Comparison of ENCODE assay signal across 18 cellular contexts in genomic region chr13:23743717-23744116, GRCh38.
DNase-seq lines count a peak whose midpoint lies in the region; ATAC-seq and TF ChIP-seq lines count a peak whose summit lies in the region.
"Had no signal": no experiment of that assay in that cellular context is flagged by ENCODE, and none has a peak within 500 bp of the region (broad histone marks: within the 10 kb centered on the region; RNA-seq: fewer than 3 reads in every experiment).

No MANE protein-coding gene starts in this region.

- H3K27ac Mint-ChIP-seq in CD4-positive, alpha-beta T cell, result peak overlapping the region; percentile 45
- H3K27ac Mint-ChIP-seq in Calu3 (ENCODE audit: unreplicated experiment), result peak overlapping the region; percentile 58
- peak overlapping the region; percentile 61 for H3K27ac Mint-ChIP-seq in T-helper 17 cell
- H3K27ac Mint-ChIP-seq in naive thymus-derived CD4-positive, alpha-beta T cell, result peak overlapping the region in 5 of 9 donors; percentile 8 to 62 (median 42)
- H3K27ac Mint-ChIP-seq: activated naive CD8-positive, alpha-beta T cell treated with anti-CD3 and anti-CD28 coated beads, Interleukin-2, amount 50 U/mL, for 24 hours had no signal

- no peak for DNase-seq in CD4-positive, alpha-beta T cell
- DNase-seq in Calu3, result no peak
- DNase-seq in T-helper 17 cell, result no peak
- DNase-seq in naive thymus-derived CD4-positive, alpha-beta T cell, result no peak
- no peak for DNase-seq in HT-29 (ENCODE audit: low spot score)
- DNase-seq in left cardiac atrium, result no peak
- no peak for DNase-seq in effector CD8-positive, alpha-beta T cell (lab: John Stamatoyannopoulos, UW)
- DNase-seq: activated CD4-positive, alpha-beta T cell treated with anti-CD3 and anti-CD28 coated beads for 1 hour; activated CD8-positive, alpha-beta memory T cell treated with anti-CD3 and anti-CD28 coated beads, Interleukin-2, amount 50 U/mL, for 4 hours; activated naive CD8-positive, alpha-beta T cell treated with anti-CD3 and anti-CD28 coated beads, Interleukin-2, amount 50 U/mL, for 24 hours; dorsolateral prefrontal cortex; heart right ventricle; islet precursor cell; NCI-H2171 treated with DMSO at 0.1 percent for 48 hours; Right ventricle myocardium superior; stimulated activated CD4-positive, alpha-beta T cell treated with anti-CD3 and anti-CD28 coated beads, Interleukin-4, amount 100 ng/mL, for 4 hours had no signal

- H3K27me3 ChIP-seq in CD4-positive, alpha-beta T cell (ENCODE audit: control insufficient read depth, insufficient read depth, low read length), result no peaks in the 10 kb centered on the region
- H3K27me3 ChIP-seq in naive thymus-derived CD4-positive, alpha-beta T cell (ENCODE audit: control insufficient read depth in 2 of 2, insufficient read depth in 2 of 2, low read length in 2 of 2), result no peaks in the 10 kb centered on the region
- H3K27me3 ChIP-seq: cardiac muscle cell, dorsolateral prefrontal cortex, heart right ventricle, neutrophil had no signal

- CTCF ChIA-PET in CD4-positive, alpha-beta T cell (lab: Charles Lee), result no interaction called here
- CTCF ChIA-PET in Calu3 (lab: Charles Lee), result interaction anchor here (0.6 to 0.9 kb wide), 2 partner anchors 51 to 118 kb away, joined by 3 to 4 read pairs; no protein-coding TSS in a partner anchor
- CTCF ChIA-PET in naive thymus-derived CD4-positive, alpha-beta T cell (lab: Charles Lee), result no interaction called here

- H3K9me3 Mint-ChIP-seq in CD4-positive, alpha-beta T cell, result no peaks in the 10 kb centered on the region
- no peaks in the 10 kb centered on the region for H3K9me3 Mint-ChIP-seq in Calu3 (ENCODE audit: low read depth, unreplicated experiment)
- peaks cover 0 to 1% (median 0%) of the 10 kb centered on the region in 11 donors for H3K9me3 Mint-ChIP-seq in naive thymus-derived CD4-positive, alpha-beta T cell
- H3K9me3 Mint-ChIP-seq: activated naive CD8-positive, alpha-beta T cell treated with anti-CD3 and anti-CD28 coated beads, Interleukin-2, amount 50 U/mL, for 24 hours had no signal

- no peak for TF ChIP-seq CTCF in CD4-positive, alpha-beta T cell (IDR thresholded peaks at IDR 0.05)
- no peak for TF ChIP-seq CTCF in Calu3 (IDR thresholded peaks at IDR 0.05; ENCODE audit: unreplicated experiment)

- no peak for ATAC-seq in CD4-positive, alpha-beta T cell (ENCODE audit: poor library complexity)
- ATAC-seq in T-helper 17 cell, result no peak
- no peak for ATAC-seq in naive thymus-derived CD4-positive, alpha-beta T cell
- no peak for ATAC-seq in left cardiac atrium
- ATAC-seq: heart right ventricle had no signal

- H3K36me3 Mint-ChIP-seq in CD4-positive, alpha-beta T cell (ENCODE audit: low read depth), result no peaks in the 10 kb centered on the region
- H3K36me3 Mint-ChIP-seq in Calu3 (ENCODE audit: insufficient read depth, unreplicated experiment) (no peaks in the 10 kb centered on the region), T-helper 17 cell (ENCODE audit: low read depth) (no peaks in the 10 kb centered on the region)
- peaks cover 0 to 24% (median 6%) of the 10 kb centered on the region in 5 donors for H3K36me3 Mint-ChIP-seq in naive thymus-derived CD4-positive, alpha-beta T cell

- no peaks in the 10 kb centered on the region for H3K36me3 ChIP-seq in naive thymus-derived CD4-positive, alpha-beta T cell (ENCODE audit: control insufficient read depth in 2 of 3, insufficient read depth in 3 of 3, low read length in 3 of 3)
- H3K36me3 ChIP-seq: cardiac muscle cell, heart right ventricle, neutrophil had no signal

- peak overlapping the region; percentile 70 for H3K4me3 Mint-ChIP-seq in CD4-positive, alpha-beta T cell
- H3K4me3 Mint-ChIP-seq in Calu3 (ENCODE audit: low read depth, unreplicated experiment) (no peak overlapping the region), T-helper 17 cell (peak overlapping the region; percentile 58)
- peak overlapping the region in 9 of 10 donors; percentile 35 to 78 (median 66) for H3K4me3 Mint-ChIP-seq in naive thymus-derived CD4-positive, alpha-beta T cell
- H3K4me3 Mint-ChIP-seq: activated naive CD8-positive, alpha-beta T cell treated with anti-CD3 and anti-CD28 coated beads, Interleukin-2, amount 50 U/mL, for 24 hours had no signal

- H3K27me3 Mint-ChIP-seq in CD4-positive, alpha-beta T cell, result no peaks in the 10 kb centered on the region
- no peaks in the 10 kb centered on the region for H3K27me3 Mint-ChIP-seq in Calu3 (ENCODE audit: unreplicated experiment)
- no peaks in the 10 kb centered on the region for H3K27me3 Mint-ChIP-seq in T-helper 17 cell
- H3K27me3 Mint-ChIP-seq in naive thymus-derived CD4-positive, alpha-beta T cell, result peaks cover 0 to 46% (median 0%) of the 10 kb centered on the region in 5 donors
- H3K27me3 Mint-ChIP-seq: activated naive CD8-positive, alpha-beta T cell treated with anti-CD3 and anti-CD28 coated beads, Interleukin-2, amount 50 U/mL, for 24 hours had no signal

- peaks cover 53% of the 10 kb centered on the region for H3K4me1 Mint-ChIP-seq in CD4-positive, alpha-beta T cell (ENCODE audit: low read depth)
- H3K4me1 Mint-ChIP-seq in Calu3 (ENCODE audit: low read depth, unreplicated experiment) (peaks cover 9% of the 10 kb centered on the region), T-helper 17 cell (peaks cover 23% of the 10 kb centered on the region)
- H3K4me1 Mint-ChIP-seq in naive thymus-derived CD4-positive, alpha-beta T cell, result peaks cover 19 to 39% (median 33%) of the 10 kb centered on the region in 7 donors

- H3K27ac ChIP-seq in CD4-positive, alpha-beta T cell (ENCODE audit: low read depth, low read length), result no peak overlapping the region
- H3K27ac ChIP-seq in naive thymus-derived CD4-positive, alpha-beta T cell (ENCODE audit: low read depth, low read length), result no peak overlapping the region
- H3K27ac ChIP-seq: cardiac muscle cell, dorsolateral prefrontal cortex, heart right ventricle, neutrophil had no signal

- no TSS peak for BruUV-seq in Calu3 (replicated peaks; lab: Mats Ljungman, UMichigan)

- no peaks in the 10 kb centered on the region for H3K9me3 ChIP-seq in CD4-positive, alpha-beta T cell (ENCODE audit: control insufficient read depth, low read length)
- H3K9me3 ChIP-seq in T-helper 17 cell (ENCODE audit: control insufficient read depth, low read length, poor library complexity, severe bottlenecking), result no peaks in the 10 kb centered on the region
- H3K9me3 ChIP-seq in naive thymus-derived CD4-positive, alpha-beta T cell (ENCODE audit: control insufficient read depth in 2 of 3, low read length in 3 of 3), result no peaks in the 10 kb centered on the region
- H3K9me3 ChIP-seq: heart right ventricle, neutrophil had no signal

- H3K4me3 ChIP-seq in naive thymus-derived CD4-positive, alpha-beta T cell (ENCODE audit: low read length), result no peak overlapping the region
- H3K4me3 ChIP-seq: cardiac muscle cell, dorsolateral prefrontal cortex, heart right ventricle had no signal

- intact Hi-C loops in CD4-positive, alpha-beta T cell (cut with DNase I, micrococcal nuclease), result no loop called here
- intact Hi-C loops in Calu3 (cut with micrococcal nuclease; ENCODE audit: unreplicated experiment) (no loop called here), left cardiac atrium (cut with DNase I) (no loop called here)
- intact Hi-C loops in naive thymus-derived CD4-positive, alpha-beta T cell (cut with micrococcal nuclease), result loop anchor here (1.0 to 5.0 kb wide), 5 partner anchors 11 to 165 kb away; partner anchors contain the start of gene MIPEP (in 1 of the 2)

- POLR2A ChIA-PET in CD4-positive, alpha-beta T cell (lab: Charles Lee), result interaction anchor here (1.2 to 1.4 kb wide), 3 partner anchors 11 to 165 kb away, joined by 3 to 5 read pairs (median 3); no protein-coding TSS in a partner anchor
- POLR2A ChIA-PET in naive thymus-derived CD4-positive, alpha-beta T cell (lab: Charles Lee), result interaction anchor here (1.4 kb wide), 1 partner anchor 12 kb away, joined by 4 read pairs; no protein-coding TSS in a partner anchor

- peaks cover 0 to 21% of the 10 kb centered on the region in 2 donors for H3K4me1 ChIP-seq in naive thymus-derived CD4-positive, alpha-beta T cell (ENCODE audit: control insufficient read depth in 2 of 2, insufficient read depth in 2 of 2, low read length in 2 of 2)

Comparison
In these comparisons a context has a peak if more than half of its experiments do, and no peak if none do; other contexts are left out.
1. intact Hi-C loops: an anchor here in naive thymus-derived CD4-positive, alpha-beta T cell (1.0 to 5.0 kb wide); none called in CD4-positive, alpha-beta T cell, Calu3 and left cardiac atrium.